15 cellular contexts compared by ENCODE assay signal in genomic region chr5:140292212-140293040, GRCh38. TPM values are rescaled to one million over a fixed set of nuclear protein-coding genes. Genes with fewer than 3 reads are reported as not detected.
A peak's percentile ranks its signal among the peaks of the same experiment; 100 is the strongest.
DNase-seq lines count a peak whose midpoint lies in the region; ATAC-seq, FAIRE-seq and TF ChIP-seq lines count a peak whose summit lies in the region.
"Had no signal": no experiment of that assay in that cellular context is flagged by ENCODE, and none has a peak within 500 bp of the region (broad histone marks: within the 10 kb centered on the region; RNA-seq: fewer than 3 reads in every experiment).

No MANE protein-coding gene starts in this region.

- no peak overlapping the region for H3K4me3 Mint-ChIP-seq in activated CD4-positive, alpha-beta memory T cell treated with anti-CD3 and anti-CD28 coated beads for 36 hours
- H3K4me3 Mint-ChIP-seq in activated CD4-positive, alpha-beta memory T cell treated with anti-CD3 and anti-CD28 coated beads, Interleukin-2, amount 10 ng/mL, durations not matched to agents 7 days and 5 days = no peak overlapping the region

- no peak for TF ChIP-seq CTCF in K562 (IDR thresholded peaks at IDR 0.05 in 2 of 3, conservative IDR thresholded peaks at IDR 0.05 in 1 of 3; ENCODE audit: insufficient read depth in 2 of 3, low read depth in 1 of 3, low read length in 3 of 3)
- TF ChIP-seq CTCF in thoracic aorta (IDR thresholded peaks at IDR 0.05) = no peak

- 0 out of 2 replicates have a peak, but pooled peaks cover 3% of the 10 kb centered on the region for H4K20me1 ChIP-seq in K562 (replicated peaks; ENCODE audit: control insufficient read depth, insufficient read depth, low read length)

- TF ChIP-seq RAD21 in K562 (CRISPR knock-in tag; conservative IDR thresholded peaks at IDR 0.05 in 1 of 2, IDR thresholded peaks at IDR 0.05 in 1 of 2) = no peak

- H3K9me3 ChIP-seq in K562 (replicated peaks; ENCODE audit: control insufficient read depth, insufficient read depth, low read depth, low read length) (no peaks in the 10 kb centered on the region), thoracic aorta (no peaks in the 10 kb centered on the region)

- peaks cover 59% of the 10 kb centered on the region for H3K4me1 Mint-ChIP-seq in activated CD4-positive, alpha-beta memory T cell treated with anti-CD3 and anti-CD28 coated beads for 36 hours (ENCODE audit: low read depth)
- peaks cover 37% of the 10 kb centered on the region for H3K4me1 Mint-ChIP-seq in activated CD4-positive, alpha-beta memory T cell treated with anti-CD3 and anti-CD28 coated beads, Interleukin-2, amount 10 ng/mL, durations not matched to agents 7 days and 5 days

- peaks cover 0 to 9% of the 10 kb centered on the region in 2 experiments; a peak in 3 of 5 replicates for H3K4me1 ChIP-seq in K562 (replicated peaks in 1 of 2; ENCODE audit: control insufficient read depth in 2 of 2, insufficient read depth in 2 of 2, low read length in 2 of 2)
- peaks cover 42 to 67% of the 10 kb centered on the region in 2 donors for H3K4me1 ChIP-seq in thoracic aorta (ENCODE audit: control insufficient read depth in 1 of 2, low read depth in 2 of 2)

- TF ChIP-seq POLR2A in K562 (conservative IDR thresholded peaks at IDR 0.05) = no peak

- H3K27me3 Mint-ChIP-seq in activated CD4-positive, alpha-beta memory T cell treated with anti-CD3 and anti-CD28 coated beads for 36 hours = no peaks in the 10 kb centered on the region
- H3K27me3 Mint-ChIP-seq in activated CD4-positive, alpha-beta memory T cell treated with anti-CD3 and anti-CD28 coated beads, Interleukin-2, amount 10 ng/mL, durations not matched to agents 7 days and 5 days = no peaks in the 10 kb centered on the region

- H3K36me3 ChIP-seq in K562 (ENCODE audit: control insufficient read depth, insufficient read depth, low read length) (peaks cover 10% of the 10 kb centered on the region; the same call in 1 of the 3 replicates), thoracic aorta (no peaks in the 10 kb centered on the region)

- FAIRE-seq in K562 (lab: Jason Lieb, UNC) = no peak
- FAIRE-seq: A204.1, D721Med, endometrium had no signal

- H2AFZ ChIP-seq in K562 (ENCODE audit: low read depth, low read length) = no peak overlapping the region

- H3K9ac ChIP-seq in K562 (ENCODE audit: insufficient read depth in 1 of 2, low read depth in 2 of 2, low read length in 2 of 2) = no peak overlapping the region

- intact Hi-C loops in activated CD4-positive, alpha-beta memory T cell treated with anti-CD3 and anti-CD28 coated beads for 36 hours (cut with micrococcal nuclease) = no loop called here
- intact Hi-C loops in K562 (cut with micrococcal nuclease) = no loop called here

- H3K9me1 ChIP-seq in K562 (ENCODE audit: control insufficient read depth, insufficient read depth, low read length) = no peaks in the 10 kb centered on the region

- H3K4me3 ChIP-seq in K562 (no peak overlapping the region), thoracic aorta (no peak overlapping the region)
- H3K4me3 ChIP-seq: skin epidermis had no signal

- in situ Hi-C loops in K562 (cut with MboI) = no loop called here

- peak overlapping the region; percentile 1 for H3K27ac Mint-ChIP-seq in activated CD4-positive, alpha-beta memory T cell treated with anti-CD3 and anti-CD28 coated beads for 36 hours
- H3K27ac Mint-ChIP-seq in activated CD4-positive, alpha-beta memory T cell treated with anti-CD3 and anti-CD28 coated beads, Interleukin-2, amount 10 ng/mL, durations not matched to agents 7 days and 5 days = no peak overlapping the region

- H3K27me3 ChIP-seq in K562 (ENCODE audit: control insufficient read depth in 2 of 2, insufficient read depth in 2 of 2, low read length in 2 of 2) (no peaks in the 10 kb centered on the region), thoracic aorta (replicated peaks; ENCODE audit: insufficient read depth) (no peaks in the 10 kb centered on the region)

- WGBS in K562 (ENCODE audit: insufficient coverage, low coverage, missing lambda C conversion rate) = 58% methylated on average over 1 of the region's 1 CpG

- no peak for TF ChIP-seq EP300 in K562 (IDR thresholded peaks at IDR 0.05; ENCODE audit: low read length)

- ATAC-seq in K562 (0 out of 3 replicates have a peak, but pooled peaks have one; percentile 15), thoracic aorta (ENCODE audit: insufficient number of reproducible peaks, low FRiP score, low read depth) (no peak)

- H3K79me2 ChIP-seq in K562 (ENCODE audit: control insufficient read depth, insufficient read depth, low read length) = peaks cover 83% of the 10 kb centered on the region

- H3K36me3 Mint-ChIP-seq in activated CD4-positive, alpha-beta memory T cell treated with anti-CD3 and anti-CD28 coated beads for 36 hours = peaks cover 5% of the 10 kb centered on the region
- H3K36me3 Mint-ChIP-seq in activated CD4-positive, alpha-beta memory T cell treated with anti-CD3 and anti-CD28 coated beads, Interleukin-2, amount 10 ng/mL, durations not matched to agents 7 days and 5 days (ENCODE audit: low read depth) = peaks cover 39% of the 10 kb centered on the region

- H3K27ac ChIP-seq in K562 (ENCODE audit: extremely low read depth, low read depth, low read length) (no peak overlapping the region; the same call in 2 of the 3 replicates), thoracic aorta (peak overlapping the region; percentile 48 to 67)

- no peaks in the 10 kb centered on the region for H3K9me3 Mint-ChIP-seq in activated CD4-positive, alpha-beta memory T cell treated with anti-CD3 and anti-CD28 coated beads for 36 hours
- H3K9me3 Mint-ChIP-seq in activated CD4-positive, alpha-beta memory T cell treated with anti-CD3 and anti-CD28 coated beads, Interleukin-2, amount 10 ng/mL, durations not matched to agents 7 days and 5 days = no peaks in the 10 kb centered on the region

- POLR2A ChIA-PET in activated CD4-positive, alpha-beta memory T cell treated with anti-CD3 and anti-CD28 coated beads for 36 hours (lab: Charles Lee) = no interaction called here
- POLR2A ChIA-PET in activated CD4-positive, alpha-beta memory T cell treated with anti-CD3 and anti-CD28 coated beads, Interleukin-2, amount 10 ng/mL, durations not matched to agents 7 days and 5 days (lab: Charles Lee) = no interaction called here
- POLR2A ChIA-PET in K562 (lab: Yijun Ruan, JAX) = interaction anchor here (1.0 to 1.4 kb wide), 4 partner anchors 10 to 24 kb away, joined by 3 to 4 read pairs (median 4); partner anchors contain the start of gene PFDN1

- BruUV-seq in K562 (replicated peaks; lab: Mats Ljungman, UMichigan) = no TSS peak

- H3K4me2 ChIP-seq in K562 (ENCODE audit: insufficient read depth, low read length) = no peak overlapping the region

- CTCF ChIA-PET in activated CD4-positive, alpha-beta memory T cell treated with anti-CD3 and anti-CD28 coated beads for 36 hours (lab: Charles Lee) = interaction anchor here (1.1 to 1.3 kb wide), 3 partner anchors 48 to 59 kb away, joined by 4 to 6 read pairs (median 4); partner anchors contain the start of gene HBEGF
- CTCF ChIA-PET in activated CD4-positive, alpha-beta memory T cell treated with anti-CD3 and anti-CD28 coated beads, Interleukin-2, amount 10 ng/mL, durations not matched to agents 7 days and 5 days (lab: Charles Lee) = interaction anchor here (0.6 to 1.2 kb wide), 3 partner anchors 48 to 54 kb away, joined by 3 read pairs; partner anchors contain the start of gene HBEGF
- CTCF ChIA-PET in K562 (lab: Yijun Ruan, JAX; ENCODE audit: low intra/inter-chr PET ratio) = interaction anchor here (1.1 kb wide), 1 partner anchor 65 kb away, joined by 4 read pairs; no protein-coding TSS in a partner anchor

- no peak for DNase-seq in activated CD4-positive, alpha-beta memory T cell treated with anti-CD3 and anti-CD28 coated beads for 36 hours
- no peak for DNase-seq in activated CD4-positive, alpha-beta memory T cell treated with anti-CD3 and anti-CD28 coated beads, Interleukin-2, amount 10 ng/mL, durations not matched to agents 7 days and 5 days
- DNase-seq in K562 (ENCODE audit: extremely low read depth in 1 of 4, low spot score in 3 of 4) (no peak), iris pigment epithelial cell (ENCODE audit: low read depth) (peak; percentile 69), thoracic aorta (ENCODE audit: low spot score) (no peak), NCI-H526 treated with DMSO at 0.1 percent for 48 hours (lab: John Stamatoyannopoulos, UW) (no peak), NAMALWA (ENCODE audit: low spot score) (no peak), OCI-M1 (lab: John Stamatoyannopoulos, UW) (no peak)
- DNase-seq: NCI-H1694 treated with DMSO at 0.1 percent for 48 hours, T-helper 9 cell, trophoblast cell had no signal

RNA-seq across cellular contexts. Expression of gene PFDN1, which starts 10.5 kb away (rescaled TPM):
- 10 to 100 TPM; 50.1 to 54.6 TPM for total RNA-seq in activated CD4-positive, alpha-beta memory T cell treated with anti-CD3 and anti-CD28 coated beads for 36 hours
- 10 to 100 TPM; 52.3 to 55.8 TPM for total RNA-seq in activated CD4-positive, alpha-beta memory T cell treated with anti-CD3 and anti-CD28 coated beads, Interleukin-2, amount 10 ng/mL, durations not matched to agents 7 days and 5 days
- 29.2 and 32.1 TPM in 2 replicates for total RNA-seq in K562 (2011; cell fraction: chromatin; rRNA removed; ENCODE audit: low replicate concordance)
- 15.8 and 17.2 TPM in 2 replicates for total RNA-seq in K562 (2011; cell fraction: nucleolus; rRNA removed)
- total RNA-seq in K562 (2011; cell fraction: nucleoplasm; rRNA removed) = 16.6 and 29.8 TPM in 2 replicates
- total RNA-seq in K562 (2014; rRNA removed) = 45.5 and 51.1 TPM in 2 replicates
- 75.7 and 88.5 TPM in 2 replicates for total RNA-seq in K562 (2014; rRNA removed; fragmentation: Illumina TruSeq; extraction: Trizol)
- 71.1 and 79.5 TPM in 2 replicates for total RNA-seq in K562 (2015; rRNA removed; fragmentation: Illumina TruSeq; extraction: Trizol)
- 49.3 and 50.3 TPM in 2 replicates for total RNA-seq in K562 (2021)
- 78.0 and 78.2 TPM in 2 replicates for polyA plus RNA-seq in K562 (2011; rRNA removed)
- 89.8 and 92.6 TPM in 2 replicates for polyA plus RNA-seq in K562 (2011; cell fraction: cytosol; rRNA removed)
- 28.5 and 34.0 TPM in 2 replicates for polyA plus RNA-seq in K562 (2011; cell fraction: nucleus; rRNA removed)
- polyA plus RNA-seq in K562 (2012) = 55.2 and 148 TPM in 2 replicates
- polyA plus RNA-seq in K562 (2014; fragmentation: Illumina TruSeq; extraction: Trizol) = 99.3 and 119 TPM in 2 replicates
- polyA plus RNA-seq in K562 (2014; fragmentation: Nextera tagmentation; extraction: Ambion mirVana) = 100 to 1,000 TPM; 152 to 215 TPM
- polyA plus RNA-seq in K562 (2014; rRNA removed) = 70.9 and 72.6 TPM in 2 replicates
- 81.1 and 111 TPM in 2 replicates for polyA minus RNA-seq in K562 (2011; rRNA and poly(A)+ RNA removed)
- 29.9 and 39.3 TPM in 2 replicates for polyA minus RNA-seq in K562 (2011; cell fraction: cytosol; rRNA and poly(A)+ RNA removed)
- 7.5 and 14.9 TPM in 2 replicates for polyA minus RNA-seq in K562 (2011; cell fraction: nucleus; rRNA and poly(A)+ RNA removed)
- 10 to 100 TPM; 62.5 to 72.2 TPM for total RNA-seq in thoracic aorta

RNA-seq across cellular contexts. Expression of gene HBEGF, which starts 54.0 kb away (rescaled TPM):
- 10 to 100 TPM; 21.5 to 23.5 TPM for total RNA-seq in activated CD4-positive, alpha-beta memory T cell treated with anti-CD3 and anti-CD28 coated beads for 36 hours
- 10 to 100 TPM; 67.9 to 69.1 TPM for total RNA-seq in activated CD4-positive, alpha-beta memory T cell treated with anti-CD3 and anti-CD28 coated beads, Interleukin-2, amount 10 ng/mL, durations not matched to agents 7 days and 5 days
- 1.1 and 4.5 TPM in 2 replicates for total RNA-seq in K562 (2011; cell fraction: chromatin; rRNA removed; ENCODE audit: low replicate concordance)
- 1.7 and 2.3 TPM in 2 replicates for total RNA-seq in K562 (2011; cell fraction: nucleolus; rRNA removed)
- 2.2 and 3.7 TPM in 2 replicates for total RNA-seq in K562 (2011; cell fraction: nucleoplasm; rRNA removed)
- total RNA-seq in K562 (2014; rRNA removed) = 0.36 and 1.4 TPM in 2 replicates
- 0.47 and 0.77 TPM in 2 replicates for total RNA-seq in K562 (2014; rRNA removed; fragmentation: Illumina TruSeq; extraction: Trizol)
- 0.65 and 0.75 TPM in 2 replicates for total RNA-seq in K562 (2015; rRNA removed; fragmentation: Illumina TruSeq; extraction: Trizol)
- 0.65 and 0.98 TPM in 2 replicates for total RNA-seq in K562 (2021)
- polyA plus RNA-seq in K562 (2011; rRNA removed) = 0.45 and 0.60 TPM in 2 replicates
- polyA plus RNA-seq in K562 (2011; cell fraction: cytosol; rRNA removed) = 0.19 and 0.27 TPM in 2 replicates
- polyA plus RNA-seq in K562 (2011; cell fraction: nucleus; rRNA removed) = 0.25 and 0.78 TPM in 2 replicates
- 0.47 and 0.69 TPM in 2 replicates for polyA plus RNA-seq in K562 (2012)
- polyA plus RNA-seq in K562 (2014; fragmentation: Illumina TruSeq; extraction: Trizol) = 0.79 and 1.1 TPM in 2 replicates
- under 1 TPM; 0.11 to 0.29 TPM for polyA plus RNA-seq in K562 (2014; fragmentation: Nextera tagmentation; extraction: Ambion mirVana)
- 0.62 and 0.78 TPM in 2 replicates for polyA plus RNA-seq in K562 (2014; rRNA removed)
- 0.18 and 0.28 TPM in 2 replicates for polyA minus RNA-seq in K562 (2011; rRNA and poly(A)+ RNA removed)
- 0.38 TPM in 1 of 2 replicates, not detected in the other for polyA minus RNA-seq in K562 (2011; cell fraction: cytosol; rRNA and poly(A)+ RNA removed)
- 0.11 and 0.67 TPM in 2 replicates for polyA minus RNA-seq in K562 (2011; cell fraction: nucleus; rRNA and poly(A)+ RNA removed)
- total RNA-seq in thoracic aorta = 10 to 100 TPM; 22.6 to 36.0 TPM

Comparison
In these comparisons a context has a peak if more than half of its experiments do, and no peak if none do; other contexts are left out.
1. RNA of gene HBEGF, which starts 54.0 kb away (total RNA-seq): 67.9 to 69.1 TPM in activated CD4-positive, alpha-beta memory T cell treated with anti-CD3 and anti-CD28 coated beads, Interleukin-2, amount 10 ng/mL, durations not matched to agents 7 days and 5 days, 22.6 to 36.0 TPM in thoracic aorta and 21.5 to 23.5 TPM in activated CD4-positive, alpha-beta memory T cell treated with anti-CD3 and anti-CD28 coated beads for 36 hours; 0.36 to 4.5 TPM in K562; every median in the first group is over 4 times any median in the second.